In the genomic region with DNA sequence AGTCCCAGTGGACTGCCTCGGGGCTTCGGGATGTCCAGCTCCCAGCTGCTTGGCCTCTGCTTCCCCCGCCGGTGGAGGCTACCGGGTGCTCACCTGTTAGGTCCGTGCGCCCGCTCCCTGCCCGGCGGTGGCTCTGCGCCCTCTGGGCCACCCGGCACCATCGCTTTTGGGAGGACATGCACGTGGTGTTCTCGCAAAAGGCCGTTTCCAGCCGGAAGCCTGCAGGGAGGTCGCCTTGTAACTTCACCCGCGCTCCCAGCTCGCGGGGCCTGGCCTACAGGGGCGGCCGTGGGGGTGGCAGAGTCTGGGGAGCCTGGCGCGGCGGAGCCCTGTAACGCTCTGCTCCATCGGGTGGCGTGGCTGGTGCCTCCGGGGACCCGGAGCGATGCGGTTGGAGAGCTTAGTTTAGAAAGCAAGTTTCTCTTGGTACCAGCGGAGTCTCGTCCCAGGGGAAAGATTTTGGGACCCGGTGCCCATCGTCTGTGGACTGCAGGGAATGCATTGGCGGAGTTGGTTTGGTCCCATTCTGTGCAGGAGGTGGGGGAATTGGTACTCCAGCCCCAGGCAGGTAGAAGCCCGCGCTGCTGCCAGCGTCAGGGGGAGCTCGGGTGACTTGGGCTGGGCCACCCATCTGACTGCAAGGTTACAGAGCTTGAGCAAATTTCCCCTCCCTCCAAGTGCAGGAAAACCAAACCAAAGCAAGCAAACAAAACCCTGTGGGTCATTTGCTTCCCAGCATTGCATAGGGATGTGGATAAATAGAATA, we compare ENCODE assay signal across 8 cellular contexts. TPM values are rescaled to one million over a fixed set of nuclear protein-coding genes. Genes with fewer than 3 reads are reported as not detected.
DNase-seq lines count a peak whose midpoint lies in the region; ATAC-seq and TF ChIP-seq lines count a peak whose summit lies in the region.

No MANE protein-coding gene starts in this region.

- intact Hi-C loops in right cardiac atrium (cut with DNase I) (loop anchor here in 1 of 4 donors (10.0 kb wide), 1 partner anchor 106 kb away; no protein-coding TSS in a partner anchor), sigmoid colon (cut with DNase I) (loop anchor here (5.0 kb wide), 3 partner anchors 36 to 109 kb away; no protein-coding TSS in a partner anchor)

- H3K27me3 Mint-ChIP-seq in activated naive CD4-positive, alpha-beta T cell treated with anti-CD3 and anti-CD28 coated beads, Interleukin-2, amount 50 U/mL, for 24 hours: peaks cover 3% of the 10 kb centered on the region

- ATAC-seq in HG03097 (IDR thresholded peaks at IDR 0.05; ENCODE audit: low FRiP score, unreplicated experiment) (peak; percentile 32), right cardiac atrium (peak; percentile 62 to 66)

- no peaks in the 10 kb centered on the region for H3K9me3 ChIP-seq in Peyer's patch
- no peaks in the 10 kb centered on the region for H3K9me3 ChIP-seq in right cardiac atrium (ENCODE audit: control insufficient read depth, low read length)
- H3K9me3 ChIP-seq in sigmoid colon: no peaks in the 10 kb centered on the region

- WGBS in right cardiac atrium: 2% methylated on average over 43 of the region's 43 CpGs
- WGBS in sigmoid colon, 2 donors: 1% methylated on average over 43 of the region's 43 CpGs

- H3K4me1 Mint-ChIP-seq in activated naive CD4-positive, alpha-beta T cell treated with anti-CD3 and anti-CD28 coated beads, Interleukin-2, amount 50 U/mL, for 24 hours: peaks cover 12% of the 10 kb centered on the region

- TF ChIP-seq EP300 in sigmoid colon (IDR thresholded peaks at IDR 0.05): no peak

- peaks cover 0 to 10% (median 0%) of the 10 kb centered on the region in 3 donors for H3K36me3 ChIP-seq in Peyer's patch
- no peaks in the 10 kb centered on the region for H3K36me3 ChIP-seq in sigmoid colon

- TF ChIP-seq CTCF in Peyer's patch (IDR thresholded peaks at IDR 0.05) (no peak), sigmoid colon (IDR thresholded peaks at IDR 0.05) (no peak)

- DNase-seq in activated effector memory CD4-positive, alpha-beta T cell treated with anti-CD3 and anti-CD28 coated beads, Interleukin-2, amount 50 U/mL, for 16 hours: peak; percentile 78
- no peak for DNase-seq in activated effector memory CD4-positive, alpha-beta T cell treated with Interleukin-2 at 50 U/mL for 16 hours
- peak in 2 of 3 donors; percentile 18 to 62 for DNase-seq in Peyer's patch
- DNase-seq in right cardiac atrium: peak; percentile 23 to 74 (median 70)
- peak; percentile 73 for DNase-seq in sigmoid colon
- no peak for DNase-seq in Kasumi-1 (lab: John Stamatoyannopoulos, UW)

- no peaks in the 10 kb centered on the region for H3K27me3 ChIP-seq in Peyer's patch
- H3K27me3 ChIP-seq in right cardiac atrium (ENCODE audit: control insufficient read depth, insufficient read depth): no peaks in the 10 kb centered on the region
- no peaks in the 10 kb centered on the region for H3K27me3 ChIP-seq in sigmoid colon

- H3K4me3 Mint-ChIP-seq in activated naive CD4-positive, alpha-beta T cell treated with anti-CD3 and anti-CD28 coated beads, Interleukin-2, amount 50 U/mL, for 24 hours: peak overlapping the region; percentile 86

- H3K4me3 ChIP-seq in Peyer's patch: peak overlapping the region; percentile 73 to 96 (median 84)
- H3K4me3 ChIP-seq in right cardiac atrium (ENCODE audit: low read length): peak overlapping the region; percentile 87
- peak overlapping the region; percentile 66 to 94 (median 80) for H3K4me3 ChIP-seq in sigmoid colon

- peaks cover 5% of the 10 kb centered on the region for H3K36me3 Mint-ChIP-seq in activated naive CD4-positive, alpha-beta T cell treated with anti-CD3 and anti-CD28 coated beads, Interleukin-2, amount 50 U/mL, for 24 hours

- H3K27ac ChIP-seq in Peyer's patch (peak overlapping the region; percentile 67 to 86 (median 80)), right cardiac atrium (ENCODE audit: low read length) (no peak overlapping the region), sigmoid colon (peak overlapping the region; percentile 70 to 79 (median 73))

- H3K4me1 ChIP-seq in Peyer's patch: peaks cover 0 to 21% (median 5%) of the 10 kb centered on the region in 4 donors
- H3K4me1 ChIP-seq in right cardiac atrium (ENCODE audit: control insufficient read depth, insufficient read depth, low read length): peaks cover 3% of the 10 kb centered on the region
- peaks cover 0 to 37% (median 29%) of the 10 kb centered on the region in 4 donors for H3K4me1 ChIP-seq in sigmoid colon

- no peak overlapping the region for H3K27ac Mint-ChIP-seq in activated naive CD4-positive, alpha-beta T cell treated with anti-CD3 and anti-CD28 coated beads, Interleukin-2, amount 50 U/mL, for 24 hours

- TF ChIP-seq POLR2A in Peyer's patch (IDR thresholded peaks at IDR 0.05): no peak
- TF ChIP-seq POLR2A in sigmoid colon (IDR thresholded peaks at IDR 0.05): no peak

- H3K9me3 Mint-ChIP-seq in activated naive CD4-positive, alpha-beta T cell treated with anti-CD3 and anti-CD28 coated beads, Interleukin-2, amount 50 U/mL, for 24 hours: no peaks in the 10 kb centered on the region

RNA-seq across cellular contexts. Expression of a gene that starts 0.7 kb away (rescaled TPM):
- total RNA-seq in Peyer's patch (100 to 1,000 TPM in 3 of 4 donors, 10 to 100 TPM in 1; 77.1 to 191 (median 141) TPM), right cardiac atrium (10 to 100 TPM in 2 of 4 donors, 1 to 10 TPM in 2; 8.8 to 10.6 (median 9.6) TPM), sigmoid colon (10 to 100 TPM; 16.1 to 29.4 (median 21.7) TPM)
- polyA plus RNA-seq in right cardiac atrium (8.7 TPM), sigmoid colon (10 to 100 TPM; 15.6 to 20.6 (median 18.1) TPM)

Comparison
In these comparisons a context has a peak if more than half of its experiments do, and no peak if none do; other contexts are left out.
1. DNase-seq: peak in activated effector memory CD4-positive, alpha-beta T cell treated with anti-CD3 and anti-CD28 coated beads, Interleukin-2, amount 50 U/mL, for 16 hours (single experiment), Peyer's patch (2 of 3), right cardiac atrium (3 of 3) and sigmoid colon (single experiment); none in activated effector memory CD4-positive, alpha-beta T cell treated with Interleukin-2 at 50 U/mL for 16 hours (single experiment) and Kasumi-1 (0 of 2).
2. Peak in every context shown above with its lines, with median percentiles within 50 percentile points of each other: H3K4me3 ChIP-seq.